12 cellular contexts compared by ENCODE assay signal in genomic region chr16:84888450-84888849, GRCh38.
"Had no signal": no experiment of that assay in that cellular context is flagged by ENCODE, and none has a peak within 500 bp of the region (broad histone marks: within the 10 kb centered on the region; RNA-seq: fewer than 3 reads in every experiment).

No MANE protein-coding gene starts in this region.

- H3K4me3 ChIP-seq: mucosa of descending colon, tibial nerve had no signal

- ATAC-seq: activated naive CD4-positive, alpha-beta T cell treated with anti-CD3 and anti-CD28 coated beads, Interleukin-2, amount 50 U/mL, for 72 hours; mucosa of descending colon; naive thymus-derived CD8-positive, alpha-beta T cell; right cardiac atrium had no signal

- DNase-seq: activated effector memory CD4-positive, alpha-beta T cell treated with Interleukin-2 at 50 U/mL for 16 hours; activated T-cell treated with anti-CD3 and anti-CD28 coated beads, Interleukin-2, amount 50 U/mL, for 1 hour; cerebellar nuclear complex; erythroblast; naive thymus-derived CD8-positive, alpha-beta T cell; nucleus accumbens; small intestine had no signal

- H3K9me3 ChIP-seq: mucosa of descending colon had no signal

- H3K27me3 ChIP-seq: brain microvascular endothelial cell, tibial nerve had no signal
